Comparison of ENCODE assay signal across 25 cellular contexts in genomic region chr18:5678779-5679406, GRCh38.
"Had no signal": no experiment of that assay in that cellular context is flagged by ENCODE, and none has a peak within 500 bp of the region (broad histone marks: within the 10 kb centered on the region; RNA-seq: fewer than 3 reads in every experiment).

No MANE protein-coding gene starts in this region.

- H3K27ac ChIP-seq: left ventricle myocardium inferior, ovary, right atrium auricular region, right lobe of liver, stomach, testis, thyroid gland, transverse colon, upper lobe of left lung, vagina had no signal

- H3K27me3 Mint-ChIP-seq: naive B cell; stimulated activated naive B cell treated with anti-CD40 and anti-IgM and Interleukin-4, amounts not matched to agents 10 μg/mL and 1 μg/mL and 100 μg/mL, for 72 hours had no signal

- DNase-seq: islet precursor cell; left ventricle myocardium inferior; mesendoderm; naive B cell; natural killer cell; nephron progenitor cell; ovary; right lobe of liver; stimulated activated CD4-positive, alpha-beta T cell treated with anti-CD3 and anti-CD28 coated beads, Interleukin-1b, Interleukin-23, amount 100 ng/mL, for 48 hours; stimulated activated CD4-positive, alpha-beta T cell treated with anti-CD3 and anti-CD28 coated beads, Interleukin-2, amount 100 ng/mL, for 48 hours; stimulated activated CD4-positive, alpha-beta T cell treated with anti-CD3 and anti-CD28 coated beads, Interleukin-4, amount 100 ng/mL, for 4 hours; stimulated activated CD8-positive, alpha-beta memory T cell treated with anti-CD3 and anti-CD28 coated beads, Interleukin-4, amount 100 ng/mL, for 48 hours; stimulated activated naive B cell treated with anti-CD40 and anti-IgM and Interleukin-4, amounts not matched to agents 10 μg/mL and 1 μg/mL and 100 μg/mL, for 72 hours; stimulated activated naive CD8-positive, alpha-beta T cell treated with anti-CD3 and anti-CD28 coated beads, Interleukin-15, Interleukin-2, amounts not matched to agents 100 U/mL and 50 U/mL, for 24 hours; stomach; testis; thyroid gland; transverse colon; upper lobe of left lung had no signal

- H3K4me2 ChIP-seq: smooth muscle cell had no signal

- H3K9me3 ChIP-seq: ovary, right atrium auricular region, right lobe of liver, stomach, testis, thyroid gland, transverse colon, upper lobe of left lung, vagina had no signal

- H3K4me3 Mint-ChIP-seq: mesothelial cell of epicardium; naive B cell; natural killer cell; nephron progenitor cell; stimulated activated naive B cell treated with anti-CD40 and anti-IgM and Interleukin-4, amounts not matched to agents 10 μg/mL and 1 μg/mL and 100 μg/mL, for 72 hours had no signal

- H3K27ac Mint-ChIP-seq: mesothelial cell of epicardium; naive B cell; natural killer cell; nephron progenitor cell; progenitor cell of endocrine pancreas; stimulated activated naive B cell treated with anti-CD40 and anti-IgM and Interleukin-4, amounts not matched to agents 10 μg/mL and 1 μg/mL and 100 μg/mL, for 72 hours had no signal

- H3K27me3 ChIP-seq: ovary, right atrium auricular region, right lobe of liver, stomach, testis, thyroid gland, transverse colon, upper lobe of left lung, vagina had no signal

- H3K4me1 ChIP-seq: left ventricle myocardium inferior, right atrium auricular region, right lobe of liver, stomach, testis, thyroid gland, transverse colon, upper lobe of left lung, vagina had no signal

- H3K4me1 Mint-ChIP-seq: mesothelial cell of epicardium; naive B cell; natural killer cell; nephron progenitor cell; stimulated activated naive B cell treated with anti-CD40 and anti-IgM and Interleukin-4, amounts not matched to agents 10 μg/mL and 1 μg/mL and 100 μg/mL, for 72 hours had no signal

- ATAC-seq: natural killer cell; right lobe of liver; stimulated activated naive B cell treated with anti-CD40 and anti-IgM and Interleukin-4, amounts not matched to agents 10 μg/mL and 1 μg/mL and 100 μg/mL, for 72 hours; stimulated activated naive CD8-positive, alpha-beta T cell treated with anti-CD3 and anti-CD28 coated beads, Interleukin-15, Interleukin-2, amounts not matched to agents 100 U/mL and 50 U/mL, for 24 hours had no signal

- H3K36me3 Mint-ChIP-seq: mesothelial cell of epicardium; naive B cell; natural killer cell; stimulated activated naive B cell treated with anti-CD40 and anti-IgM and Interleukin-4, amounts not matched to agents 10 μg/mL and 1 μg/mL and 100 μg/mL, for 72 hours had no signal

- H3K36me3 ChIP-seq: left ventricle myocardium inferior, ovary, right atrium auricular region, right lobe of liver, stomach, thyroid gland, transverse colon, upper lobe of left lung, vagina had no signal

- H3K4me3 ChIP-seq: left ventricle myocardium inferior, lung, ovary, right atrium auricular region, right lobe of liver, smooth muscle cell, stomach, testis, thyroid gland, transverse colon, upper lobe of left lung, vagina had no signal
